In the genomic region with DNA sequence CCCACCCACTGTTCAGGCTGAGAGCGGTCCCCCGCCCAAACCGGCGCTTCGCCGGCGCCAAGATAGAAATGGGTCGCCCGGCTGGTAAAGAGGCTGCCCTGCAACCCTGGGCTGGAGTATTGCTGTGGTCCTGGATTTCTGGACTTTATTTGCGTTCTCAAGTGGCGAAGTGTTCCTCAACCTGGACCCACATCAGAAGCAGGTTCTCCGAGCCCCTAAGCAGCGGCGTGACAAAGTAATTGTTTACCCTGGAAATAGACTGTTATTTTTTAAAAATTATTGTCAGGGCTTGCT, we compare ENCODE assay signal across 8 cellular contexts. TPM values are rescaled to one million over a fixed set of nuclear protein-coding genes. Genes with fewer than 3 reads are reported as not detected.
DNase-seq lines count a peak whose midpoint lies in the region; TF ChIP-seq lines count a peak whose summit lies in the region.

No MANE protein-coding gene starts in this region.

- TF ChIP-seq POLR2A in lower leg skin (IDR thresholded peaks at IDR 0.05) (no peak), transverse colon (IDR thresholded peaks at IDR 0.05) (no peak)

- in situ Hi-C loops in brain microvascular endothelial cell (cut with HindIII; ENCODE audit: low pct_ligation_motif_present, low sequenced_read_pairs), result no loop called here
- in situ Hi-C loops in transverse colon (cut with MboI; ENCODE audit: low pct_ligation_motif_present in 1 of 4, low pct_unique_long_range_greater_than_20kb in 1 of 4, low sequenced_read_pairs in 3 of 4), result no loop called here

- H3K36me3 ChIP-seq in brain microvascular endothelial cell (replicated peaks) (peaks cover 1% of the 10 kb centered on the region), transverse colon (no peaks in the 10 kb centered on the region)

- H3K27me3 ChIP-seq in HL-60 (ENCODE audit: insufficient read depth, poor library complexity, severe bottlenecking) (no peaks in the 10 kb centered on the region), brain microvascular endothelial cell (replicated peaks) (no peaks in the 10 kb centered on the region), transverse colon (no peaks in the 10 kb centered on the region)

- TF ChIP-seq EP300 in transverse colon (IDR thresholded peaks at IDR 0.05; ENCODE audit: low read depth), result no peak

- WGBS in lower leg skin, 2 donors, result 1% methylated on average over 12 to 14 of the region's 14 CpGs
- WGBS in transverse colon (ENCODE audit: low coverage in 1 of 2), 2 donors, result 0 to 1% methylated on average over 3 to 14 of the region's 14 CpGs

- H3K4me1 ChIP-seq in transverse colon, result peaks cover 0 to 22% (median 12%) of the 10 kb centered on the region in 4 donors

- TF ChIP-seq CTCF in HL-60 (IDR thresholded peaks at IDR 0.05; ENCODE audit: insufficient read depth, low read length), result no peak
- TF ChIP-seq CTCF in brain microvascular endothelial cell (IDR thresholded peaks at IDR 0.05; ENCODE audit: low read depth, low read length, missing control alignments), result no peak
- TF ChIP-seq CTCF in lower leg skin (IDR thresholded peaks at IDR 0.05), result no peak
- TF ChIP-seq CTCF in transverse colon (IDR thresholded peaks at IDR 0.05), result no peak

- no peaks in the 10 kb centered on the region for H3K9me3 ChIP-seq in transverse colon

- peak overlapping the region; percentile 89 for H3K27ac ChIP-seq in HL-60 (replicated peaks)
- peak overlapping the region; percentile 89 for H3K27ac ChIP-seq in brain microvascular endothelial cell
- peak overlapping the region; percentile 94 to 99 (median 96) for H3K27ac ChIP-seq in transverse colon

- peak overlapping the region; percentile 84 for H3K4me3 ChIP-seq in HL-60 (replicated peaks; ENCODE audit: insufficient read depth, low read length)
- H3K4me3 ChIP-seq in brain microvascular endothelial cell (ENCODE audit: low read depth, low read length), result peak overlapping the region; percentile 92
- H3K4me3 ChIP-seq in lower leg skin (ENCODE audit: low read depth, poor library complexity, severe bottlenecking), result peak overlapping the region; percentile 31
- H3K4me3 ChIP-seq in transverse colon, result peak overlapping the region; percentile 57 to 75 (median 74)

- intact Hi-C loops in lower leg skin (cut with DNase I; ENCODE audit: low total_unique reads), result no loop called here
- intact Hi-C loops in transverse colon (cut with DNase I; ENCODE audit: low total_unique reads), result no loop called here

- peak; percentile 51 for DNase-seq in DMS53 (lab: John Stamatoyannopoulos, UW)
- no peak for DNase-seq in DMS53 treated with DMSO at 0.1 percent for 48 hours (lab: John Stamatoyannopoulos, UW; ENCODE audit: unreplicated experiment)
- DNase-seq in HL-60 (ENCODE audit: low read depth in 1 of 2, low spot score in 1 of 2), result no peak
- DNase-seq in brain microvascular endothelial cell, result no peak
- no peak for DNase-seq in lower leg skin (ENCODE audit: low spot score in 2 of 2)
- DNase-seq in transverse colon, result no peak
- DNase-seq in activated gamma-delta T cell (lab: John Stamatoyannopoulos, UW), result no peak
- DNase-seq in SHP77 treated with DMSO at 0.1 percent for 48 hours (lab: John Stamatoyannopoulos, UW), result no peak

RNA-seq across cellular contexts. Expression of a gene that starts 0.5 kb away (rescaled TPM):
- total RNA-seq in lower leg skin (10 to 100 TPM; 60.4 to 64.3 (median 62.8) TPM), transverse colon (10 to 100 TPM in 2 of 4 donors, 1 to 10 TPM in 2; 2.4 to 25.9 (median 12.1) TPM)

Comparison
In these comparisons a context has a peak if more than half of its experiments do, and no peak if none do; other contexts are left out.
1. H3K4me3 ChIP-seq: peak in every context shown above with its lines; median percentile 92 in brain microvascular endothelial cell; 84 in HL-60; 74 in transverse colon; 31 in lower leg skin.